In genomic region chr19:3175761-3176714, GRCh38 we compare ENCODE assay signal across 9 cellular contexts. TPM values are rescaled to one million over a fixed set of nuclear protein-coding genes. Genes with fewer than 3 reads are reported as not detected.
DNase-seq lines count a peak whose midpoint lies in the region; ATAC-seq and TF ChIP-seq lines count a peak whose summit lies in the region.
"Had no signal": no experiment of that assay in that cellular context is flagged by ENCODE, and none has a peak within 500 bp of the region (broad histone marks: within the 10 kb centered on the region; RNA-seq: fewer than 3 reads in every experiment).

No MANE protein-coding gene starts in this region.

- ATAC-seq in PC-3 (peak; percentile 48), HG02623 (IDR thresholded peaks at IDR 0.05; ENCODE audit: unreplicated experiment) (no peak)

- H3K4me3 ChIP-seq in PC-3 (ENCODE audit: low read length): peak overlapping the region; percentile 27; the same call in 1 of the 2 replicates
- peak overlapping the region in 1 of 8 donors; percentile 55 for H3K4me3 ChIP-seq in spleen
- no peak overlapping the region for H3K4me3 ChIP-seq in dorsolateral prefrontal cortex

- H2AFZ ChIP-seq in PC-3 (ENCODE audit: low read length): no peak overlapping the region

- H3K9me3 ChIP-seq in PC-3 (ENCODE audit: low read length): no peaks in the 10 kb centered on the region
- H3K9me3 ChIP-seq in spleen: peaks cover 0 to 17% (median 0%) of the 10 kb centered on the region in 8 donors

- TF ChIP-seq CTCF in PC-3 (conservative IDR thresholded peaks at IDR 0.05; ENCODE audit: low read depth, low read length) (no peak), spleen (IDR thresholded peaks at IDR 0.05 in 8 of 11, conservative IDR thresholded peaks at IDR 0.05 in 3 of 11) (no peak), dorsolateral prefrontal cortex (IDR thresholded peaks at IDR 0.05 in 54 of 56, conservative IDR thresholded peaks at IDR 0.05 in 2 of 56; ENCODE audit: low read depth in 1 of 56, partially characterized antibody in 56 of 56) (no peak)

- intact Hi-C loops in PC-3 (cut with micrococcal nuclease): no loop called here
- intact Hi-C loops in spleen (cut with DNase I; ENCODE audit: low total_unique reads): no loop called here
- intact Hi-C loops in dorsolateral prefrontal cortex (cut with DNase I): loop anchor here in 1 of 2 donors (10.0 kb wide), 1 partner anchor 831 kb away; no protein-coding TSS in a partner anchor

- H4K20me1 ChIP-seq in PC-3 (ENCODE audit: low read length): no peaks in the 10 kb centered on the region

- peaks cover 30% of the 10 kb centered on the region for H3K4me1 ChIP-seq in PC-3 (ENCODE audit: insufficient read depth, low read length)
- H3K4me1 ChIP-seq in spleen: peaks cover 10 to 61% (median 38%) of the 10 kb centered on the region in 6 donors

- no peaks in the 10 kb centered on the region for H3F3A ChIP-seq in PC-3 (ENCODE audit: low read length, unreplicated experiment)

- H3K36me3 ChIP-seq in PC-3 (ENCODE audit: low read depth, low read length): no peaks in the 10 kb centered on the region
- peaks cover 0 to 2% (median 0%) of the 10 kb centered on the region in 6 donors for H3K36me3 ChIP-seq in spleen

- H3K27me3 ChIP-seq in PC-3 (ENCODE audit: low read length) (no peaks in the 10 kb centered on the region), spleen (replicated peaks in 1 of 7) (no peaks in the 10 kb centered on the region), dorsolateral prefrontal cortex (no peaks in the 10 kb centered on the region)

- peak overlapping the region; percentile 98 for H3K27ac ChIP-seq in PC-3 (ENCODE audit: low read length)
- H3K27ac ChIP-seq in spleen: peak overlapping the region; percentile 21 to 89 (median 68)
- no peak overlapping the region for H3K27ac ChIP-seq in dorsolateral prefrontal cortex

- peak; percentile 32 for DNase-seq in DMS53 (lab: John Stamatoyannopoulos, UW)
- DNase-seq in DMS53 treated with DMSO at 0.1 percent for 48 hours (lab: John Stamatoyannopoulos, UW; ENCODE audit: unreplicated experiment): no peak
- peak; percentile 91 for DNase-seq in PC-3
- DNase-seq in effector CD4-positive, alpha-beta T cell: peak; percentile 26
- DNase-seq in spleen: no peak
- no peak for DNase-seq in dorsolateral prefrontal cortex
- DNase-seq in NCI-H1694 treated with DMSO at 0.1 percent for 48 hours (lab: John Stamatoyannopoulos, UW): no peak

- H3K79me2 ChIP-seq in PC-3 (ENCODE audit: low read length): no peaks in the 10 kb centered on the region

- H3K9me2 ChIP-seq in PC-3 (replicated peaks; ENCODE audit: low read length): no peaks in the 10 kb centered on the region

- TF ChIP-seq POLR2A in spleen (IDR thresholded peaks at IDR 0.05): no peak

- peak overlapping the region; percentile 87 for H3K9ac ChIP-seq in PC-3 (ENCODE audit: low read length)

- CTCF ChIA-PET in PC-3 (lab: Charles Lee): no interaction called here

- TSS peak; percentile 99 for BruUV-seq in PC-3 (replicated peaks; lab: Mats Ljungman, UMichigan)

- H3K4me2 ChIP-seq in PC-3 (ENCODE audit: low read length): peak overlapping the region; percentile 77

- POLR2A ChIA-PET in PC-3 (lab: Charles Lee; ENCODE audit: unreplicated experiment): interaction anchor here (0.6 to 0.7 kb wide), 2 partner anchors 34 to 39 kb away, joined by 3 to 4 read pairs; no protein-coding TSS in a partner anchor

- WGBS in spleen, 5 donors: 46 to 71% (median 53%) methylated on average over 16 to 17 of the region's 17 CpGs

RNA-seq across cellular contexts. Expression of gene S1PR4, which starts 2.5 kb away (rescaled TPM):
- 0.26 and 1.3 TPM in 2 replicates for total RNA-seq in PC-3 (2014; rRNA removed)
- 100 to 1,000 TPM in 2 of 7 donors, 10 to 100 TPM in 5; 46.3 to 171 (median 64.4) TPM for total RNA-seq in spleen
- 10 to 100 TPM; 44.7 to 68.9 (median 59.6) TPM for polyA plus RNA-seq in spleen
- total RNA-seq in dorsolateral prefrontal cortex: 1 to 10 TPM in 9 of 120 experiments, under 1 TPM in 55, not detected in 56; 0.28 to 3.3 (median 0.64) TPM

RNA-seq across cellular contexts. Expression of gene NCLN, which starts 9.7 kb away (rescaled TPM):
- total RNA-seq in PC-3 (2014; rRNA removed) (74.7 and 132 TPM in 2 replicates), spleen (10 to 100 TPM; 37.8 to 59.2 (median 47.1) TPM), dorsolateral prefrontal cortex (10 to 100 TPM; 27.6 to 59.4 (median 41.0) TPM)
- polyA plus RNA-seq in spleen: 10 to 100 TPM; 41.4 to 89.5 (median 79.6) TPM

RNA-seq across cellular contexts. Expression of gene GNA15, which starts 40.2 kb away (rescaled TPM):
- total RNA-seq in PC-3 (2014; rRNA removed): not detected in 2 replicates
- 10 to 100 TPM in 6 of 7 donors, 1 to 10 TPM in 1; 9.8 to 24.9 (median 12.7) TPM for total RNA-seq in spleen
- 1 to 10 TPM; 3.8 to 7.6 (median 5.2) TPM for polyA plus RNA-seq in spleen
- total RNA-seq in dorsolateral prefrontal cortex: 10 to 100 TPM in 2 of 120 experiments, 1 to 10 TPM in 118; 2.3 to 11.9 (median 6.1) TPM

RNA-seq across cellular contexts. Expression of gene CELF5, which starts 48.4 kb away (rescaled TPM):
- 0.44 and 0.75 TPM in 2 replicates for total RNA-seq in PC-3 (2014; rRNA removed)
- under 1 TPM in 2 of 7 donors, not detected in 5; 0.10 to 0.19 TPM for total RNA-seq in spleen
- under 1 TPM in 1 of 3 donors, not detected in 2; 0.05 TPM for polyA plus RNA-seq in spleen
- total RNA-seq in dorsolateral prefrontal cortex: 100 to 1,000 TPM in 42 of 120 experiments, 10 to 100 TPM in 78; 29.0 to 154 (median 91.2) TPM
- total RNA-seq: dermis microvascular lymphatic vessel endothelial cell had no signal

Comparison
In these comparisons a context has a peak if more than half of its experiments do, and no peak if none do; other contexts are left out.
1. DNase-seq: peak in DMS53 (single experiment), PC-3 (single experiment) and effector CD4-positive, alpha-beta T cell (single experiment); none in DMS53 treated with DMSO at 0.1 percent for 48 hours (single experiment), spleen (single experiment), dorsolateral prefrontal cortex (0 of 10) and NCI-H1694 treated with DMSO at 0.1 percent for 48 hours (single experiment).
2. H3K27ac ChIP-seq: peak in PC-3 (single experiment) and spleen (8 of 8); none in dorsolateral prefrontal cortex (0 of 59).
3. RNA of gene S1PR4, which starts 2.5 kb away (total RNA-seq): 46.3 to 171 TPM in spleen; 0.28 to 3.3 TPM in dorsolateral prefrontal cortex and 0.26 to 1.3 TPM in PC-3; every median in the first group is over 10 times any median in the second.